ENCODE assay signal across 21 cellular contexts in genomic region chr3:151901946-151902285, GRCh38. TPM values are rescaled to one million over a fixed set of nuclear protein-coding genes. Genes with fewer than 3 reads are reported as not detected.
DNase-seq lines count a peak whose midpoint lies in the region; FAIRE-seq and TF ChIP-seq lines count a peak whose summit lies in the region.
"Had no signal": no experiment of that assay in that cellular context is flagged by ENCODE, and none has a peak within 500 bp of the region (broad histone marks: within the 10 kb centered on the region; RNA-seq: fewer than 3 reads in every experiment).

No MANE protein-coding gene starts in this region.

- intact Hi-C loops in endothelial cell of umbilical vein (cut with micrococcal nuclease) = loop anchor here (1.0 kb wide), 1 partner anchor 7 kb away; no protein-coding TSS in a partner anchor

- no peaks in the 10 kb centered on the region for H3K9me3 Mint-ChIP-seq in endodermal cell
- H3K9me3 Mint-ChIP-seq: activated CD4-positive, alpha-beta memory T cell treated with anti-CD3 and anti-CD28 coated beads for 36 hours; CD4-positive, alpha-beta memory T cell; WTC11 had no signal

- peak; percentile 39 for DNase-seq in endothelial cell of umbilical vein (ENCODE audit: low read depth, low spot score)
- no peak for DNase-seq in hippocampal formation (lab: John Stamatoyannopoulos, UW)
- no peak for DNase-seq in NCI-H510A treated with DMSO at 0.1 percent for 48 hours (lab: John Stamatoyannopoulos, UW)
- no peak for DNase-seq in GDM1 (lab: John Stamatoyannopoulos, UW)
- DNase-seq in endodermal cell = no peak
- DNase-seq: activated CD4-positive, alpha-beta memory T cell treated with anti-CD3 and anti-CD28 coated beads for 36 hours; activated effector memory CD4-positive, alpha-beta T cell treated with anti-CD3 and anti-CD28 coated beads, Interleukin-2, amount 50 U/mL, for 16 hours; CD4-positive, alpha-beta memory T cell; DMS153; dorsolateral prefrontal cortex; midbrain; NCI-H1694; NCI-H748 treated with DMSO at 0.1 percent for 48 hours; SJCRH30; stimulated activated CD8-positive, alpha-beta memory T cell treated with anti-CD3 and anti-CD28 coated beads, Interleukin-4, amount 100 ng/mL, for 48 hours had no signal

- 40% methylated on average over 1 of the region's 1 CpG; no CpG with 5 or more reads in 1 of the 2 experiments for WGBS in endodermal cell (ENCODE audit: insufficient coverage in 1 of 2, insufficient read length in 1 of 2), 2 experiments

- CTCF ChIA-PET in endothelial cell of umbilical vein (lab: Charles Lee) = interaction anchor here (1.2 to 1.8 kb wide), 3 partner anchors 17 to 434 kb away, joined by 4 to 5 read pairs (median 4); no protein-coding TSS in a partner anchor

- no peaks in the 10 kb centered on the region for H3K36me3 Mint-ChIP-seq in endodermal cell (ENCODE audit: low read depth)
- H3K36me3 Mint-ChIP-seq: activated CD4-positive, alpha-beta memory T cell treated with anti-CD3 and anti-CD28 coated beads for 36 hours; CD4-positive, alpha-beta memory T cell; WTC11 had no signal

- H3K79me2 ChIP-seq in ACC112 (ENCODE audit: control insufficient read depth, insufficient read depth, low read length, unreplicated experiment) (no peaks in the 10 kb centered on the region), endothelial cell of umbilical vein (ENCODE audit: control insufficient read depth, insufficient read depth, low read length) (no peaks in the 10 kb centered on the region)

- H3K27me3 ChIP-seq in ACC112 (ENCODE audit: insufficient read depth, low read length) (no peaks in the 10 kb centered on the region), HUES6 (ENCODE audit: control insufficient read depth, insufficient read depth, low read length) (no peaks in the 10 kb centered on the region), endothelial cell of umbilical vein (ENCODE audit: control insufficient read depth in 2 of 2, insufficient read depth in 2 of 2, low read length in 2 of 2) (no peaks in the 10 kb centered on the region), rectal smooth muscle tissue (ENCODE audit: control insufficient read depth, insufficient read depth, low read length) (no peaks in the 10 kb centered on the region), endodermal cell (ENCODE audit: control insufficient read depth, insufficient read depth, low read length, poor library complexity, severe bottlenecking) (peaks cover 60% of the 10 kb centered on the region)
- H3K27me3 ChIP-seq: dorsolateral prefrontal cortex, SJCRH30 had no signal

- no peak for FAIRE-seq in endothelial cell of umbilical vein (lab: Jason Lieb, UNC)
- FAIRE-seq: bronchial epithelial cell had no signal

- H3K36me3 ChIP-seq in ACC112 (ENCODE audit: insufficient read depth, low read length) = no peaks in the 10 kb centered on the region
- H3K36me3 ChIP-seq in HUES6 (ENCODE audit: control insufficient read depth, insufficient read depth, low read length) = no peaks in the 10 kb centered on the region
- no peaks in the 10 kb centered on the region for H3K36me3 ChIP-seq in endothelial cell of umbilical vein (ENCODE audit: control insufficient read depth in 2 of 2, extremely low read depth in 1 of 2, insufficient read depth in 2 of 2, low read length in 2 of 2)
- H3K36me3 ChIP-seq in rectal smooth muscle tissue (ENCODE audit: control insufficient read depth, insufficient read depth, low read length) = no peaks in the 10 kb centered on the region
- H3K36me3 ChIP-seq in endodermal cell (ENCODE audit: control insufficient read depth, insufficient read depth, low read length) = no peaks in the 10 kb centered on the region
- H3K36me3 ChIP-seq: SJCRH30 had no signal

- peaks cover 54% of the 10 kb centered on the region for H3K27me3 Mint-ChIP-seq in endodermal cell (ENCODE audit: insufficient read depth)
- H3K27me3 Mint-ChIP-seq: activated CD4-positive, alpha-beta memory T cell treated with anti-CD3 and anti-CD28 coated beads for 36 hours; CD4-positive, alpha-beta memory T cell had no signal

- no peaks in the 10 kb centered on the region for H3K9me1 ChIP-seq in endothelial cell of umbilical vein (replicated peaks; ENCODE audit: control insufficient read depth, extremely low read depth, insufficient read depth, low read length)

- H4K20me1 ChIP-seq in endothelial cell of umbilical vein (replicated peaks; ENCODE audit: control insufficient read depth, extremely low read depth, insufficient read depth, low read length) = no peaks in the 10 kb centered on the region

- H3K27ac Mint-ChIP-seq in endodermal cell = no peak overlapping the region
- H3K27ac Mint-ChIP-seq: activated CD4-positive, alpha-beta memory T cell treated with anti-CD3 and anti-CD28 coated beads for 36 hours; WTC11 had no signal

- no TSS peak for BruUV-seq in endothelial cell of umbilical vein (replicated peaks; lab: Mats Ljungman, UMichigan)

- no peak for TF ChIP-seq POLR2A in endothelial cell of umbilical vein (IDR thresholded peaks at IDR 0.05; ENCODE audit: low read depth, low read length)

- dilution Hi-C loops in endothelial cell of umbilical vein (cut with MboI; ENCODE audit: extremely low pct_ligation_motif_present, low sequenced_read_pairs) = no loop called here

- H3K27ac ChIP-seq in ACC112 (ENCODE audit: low read depth, low read length) (peak overlapping the region; percentile 3; the same call in 1 of the 2 replicates), HUES6 (ENCODE audit: low read depth, low read length) (peak overlapping the region; percentile 4; the same call in 1 of the 2 replicates), endothelial cell of umbilical vein (ENCODE audit: insufficient read depth, low read depth, low read length) (no peak overlapping the region), rectal smooth muscle tissue (ENCODE audit: low read depth, low read length) (peak overlapping the region; percentile 79), endodermal cell (ENCODE audit: low read depth, low read length) (no peak overlapping the region)
- H3K27ac ChIP-seq: dorsolateral prefrontal cortex, HL-60, SJCRH30 had no signal

- peak overlapping the region; percentile 43 for H3K4me2 ChIP-seq in endothelial cell of umbilical vein (ENCODE audit: insufficient read depth, low read length)

- H3K4me1 Mint-ChIP-seq in endodermal cell = peaks cover 38% of the 10 kb centered on the region

- H2AFZ ChIP-seq in ACC112 (ENCODE audit: low read length, unreplicated experiment) (peak overlapping the region; percentile 59), endothelial cell of umbilical vein (ENCODE audit: low read depth, low read length) (peak overlapping the region; percentile 9)

- H3K9me3 ChIP-seq in HUES6 (ENCODE audit: control insufficient read depth, insufficient read depth, low read depth, low read length) (no peaks in the 10 kb centered on the region), endothelial cell of umbilical vein (replicated peaks; ENCODE audit: control insufficient read depth, insufficient read depth, low read length) (no peaks in the 10 kb centered on the region), endodermal cell (ENCODE audit: control insufficient read depth, low read length) (no peaks in the 10 kb centered on the region)
- H3K9me3 ChIP-seq: SJCRH30 had no signal

- H3K4me3 ChIP-seq in ACC112 (ENCODE audit: low read depth, low read length) = no peak overlapping the region
- H3K4me3 ChIP-seq in HUES6 (ENCODE audit: low read depth, low read length) = no peak overlapping the region
- no peak overlapping the region for H3K4me3 ChIP-seq in endothelial cell of umbilical vein (replicated peaks in 1 of 3; ENCODE audit: insufficient read depth in 1 of 3, low read depth in 1 of 3, low read length in 3 of 3)
- H3K4me3 ChIP-seq in rectal smooth muscle tissue (ENCODE audit: low read length) = no peak overlapping the region
- no peak overlapping the region for H3K4me3 ChIP-seq in endodermal cell (ENCODE audit: low read length)
- H3K4me3 ChIP-seq: dorsolateral prefrontal cortex, SJCRH30 had no signal

- POLR2A ChIA-PET in endothelial cell of umbilical vein (lab: Charles Lee) = no interaction called here

- TF ChIP-seq CTCF in endothelial cell of umbilical vein (IDR thresholded peaks at IDR 0.05; ENCODE audit: extremely low read depth in 1 of 2, insufficient read depth in 1 of 2, low read depth in 1 of 2, low read length in 2 of 2) = no peak
- TF ChIP-seq CTCF in endodermal cell (conservative IDR thresholded peaks at IDR 0.05) = no peak

- H3K9ac ChIP-seq in HUES6 (ENCODE audit: low read length) (no peak overlapping the region), endothelial cell of umbilical vein (replicated peaks; ENCODE audit: extremely low read depth, insufficient read depth, low read length) (no peak overlapping the region), rectal smooth muscle tissue (ENCODE audit: low read length) (no peak overlapping the region), endodermal cell (ENCODE audit: extremely low read depth, low read length, poor library complexity, severe bottlenecking) (no peak overlapping the region)

- H3K4me1 ChIP-seq in ACC112 (ENCODE audit: control insufficient read depth, insufficient read depth, low read length, unreplicated experiment) (peaks cover 44% of the 10 kb centered on the region), HUES6 (ENCODE audit: control insufficient read depth, insufficient read depth, low read length) (peaks cover 16% of the 10 kb centered on the region; the same call in 1 of the 2 replicates), endothelial cell of umbilical vein (ENCODE audit: control insufficient read depth, extremely low read depth, insufficient read depth, low read length) (peaks cover 40% of the 10 kb centered on the region), rectal smooth muscle tissue (ENCODE audit: control insufficient read depth, insufficient read depth, low read length) (peaks cover 32% of the 10 kb centered on the region), endodermal cell (ENCODE audit: control insufficient read depth, insufficient read depth, low read length) (peaks cover 25% of the 10 kb centered on the region)

- H3K4me3 Mint-ChIP-seq in endodermal cell = no peak overlapping the region
- H3K4me3 Mint-ChIP-seq: activated CD4-positive, alpha-beta memory T cell treated with anti-CD3 and anti-CD28 coated beads for 36 hours; CD4-positive, alpha-beta memory T cell; WTC11 had no signal

TF ChIP-seq in endothelial cell of umbilical vein, 7 proteins besides CTCF, POLR2A, EP300 and RAD21 (continues in another document):
- TF ChIP-seq POLR2AphosphoS5 (IDR thresholded peaks at IDR 0.05; ENCODE audit: insufficient read depth, low read depth, low read length) = no peak
- no peak for TF ChIP-seq FOS (IDR thresholded peaks at IDR 0.05; ENCODE audit: borderline replicate concordance, insufficient read depth, low read length)

RNA-seq across cellular contexts. Expression of gene SUCNR1, which starts 28.5 kb away (rescaled TPM):
- not detected in 2 replicates for total RNA-seq in endothelial cell of umbilical vein
- polyA plus RNA-seq in endothelial cell of umbilical vein = not detected in 2 replicates
- polyA plus RNA-seq in endothelial cell of umbilical vein (2011; cell fraction: cytosol; rRNA removed) = not detected in 2 replicates
- 0.04 TPM in 1 of 2 replicates, not detected in the other for polyA plus RNA-seq in endothelial cell of umbilical vein (2011; cell fraction: nucleus; rRNA removed)
- not detected in 2 replicates for polyA plus RNA-seq in endothelial cell of umbilical vein (2012)
- polyA minus RNA-seq in endothelial cell of umbilical vein = not detected in 2 replicates
- not detected for polyA minus RNA-seq in endothelial cell of umbilical vein (2011; cell fraction: cytosol; rRNA and poly(A)+ RNA removed)
- not detected in 2 replicates for polyA minus RNA-seq in endothelial cell of umbilical vein (2011; cell fraction: nucleus; rRNA and poly(A)+ RNA removed)
- total RNA-seq in endodermal cell = not detected
- polyA plus RNA-seq in endodermal cell (2013, experiment 1 of 2) = 0.07 TPM
- polyA plus RNA-seq in endodermal cell (2013, experiment 2 of 2) = 0.08 TPM
- total RNA-seq: activated CD4-positive, alpha-beta memory T cell treated with anti-CD3 and anti-CD28 coated beads for 36 hours; bronchial epithelial cell; WTC11 had no signal
- polyA plus RNA-seq: CD4-positive, alpha-beta memory T cell had no signal

Comparison
In these comparisons a context has a peak if more than half of its experiments do, and no peak if none do; other contexts are left out.
1. H3K27ac ChIP-seq: peak in ACC112 (single experiment), HUES6 (single experiment) and rectal smooth muscle tissue (single experiment); none in endothelial cell of umbilical vein (single experiment) and endodermal cell (single experiment).